ENCODE assay signal across 21 cellular contexts in the genomic region with DNA sequence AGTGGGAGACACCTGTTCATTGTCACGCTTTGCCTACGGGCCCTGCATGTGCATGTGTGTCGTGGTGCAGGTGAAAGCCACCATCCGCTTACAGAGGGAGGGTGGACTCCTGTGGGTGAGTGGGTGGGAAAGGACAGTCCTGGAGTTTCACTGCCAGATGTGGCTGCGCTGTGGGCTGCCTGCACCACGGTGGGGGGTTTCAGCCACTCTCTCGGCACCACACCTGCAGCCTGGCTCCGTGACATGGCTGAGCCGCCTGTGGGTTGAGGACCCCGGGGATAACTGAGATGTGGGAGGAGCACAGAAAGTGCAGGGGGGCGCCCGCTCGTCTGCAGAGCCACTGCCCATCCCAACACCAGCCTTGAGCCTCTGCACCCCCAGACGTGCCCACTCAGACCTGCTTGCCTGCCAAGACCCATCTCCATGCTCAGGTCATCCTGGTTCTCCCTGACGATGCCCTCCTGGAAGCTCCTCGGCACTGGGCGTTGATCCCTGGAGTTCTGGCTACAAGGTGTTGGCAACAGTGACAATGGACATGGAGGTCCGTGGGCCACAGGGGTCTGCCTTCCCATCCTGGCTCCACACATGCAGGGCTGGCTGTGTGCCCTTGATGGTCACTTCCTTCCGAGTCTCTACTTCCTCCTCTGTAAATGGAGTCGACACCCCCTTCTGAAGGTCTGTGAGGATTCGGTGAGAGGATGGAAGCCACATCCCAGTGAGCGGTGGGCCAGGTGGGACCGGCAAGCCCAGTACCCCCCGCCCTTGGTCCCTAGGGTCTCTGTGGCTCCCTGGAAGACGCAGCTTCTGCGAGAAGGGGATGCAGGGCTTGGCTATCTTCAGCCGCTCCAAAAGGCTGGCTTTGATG.
"Had no signal": no experiment of that assay in that cellular context is flagged by ENCODE, and none has a peak within 500 bp of the region (broad histone marks: within the 10 kb centered on the region; RNA-seq: fewer than 3 reads in every experiment).

No MANE protein-coding gene starts in this region.

- H3K4me3 Mint-ChIP-seq: activated CD4-positive, alpha-beta T cell treated with anti-CD3 and anti-CD28 coated beads for 36 hours; activated naive CD4-positive, alpha-beta T cell treated with anti-CD3 and anti-CD28 coated beads for 36 hours; naive thymus-derived CD4-positive, alpha-beta T cell; T-helper 2 cell treated with Interferon-gamma antibody and Interleukin-4, amounts not matched to agents 5 μg/mL and 100 μg/mL, for 36 hours; WTC11 had no signal

- H3K4me3 ChIP-seq: gastroesophageal sphincter, heart left ventricle, tibial nerve, vagina had no signal

- H3K9me3 Mint-ChIP-seq: activated naive CD4-positive, alpha-beta T cell treated with anti-CD3 and anti-CD28 coated beads for 36 hours; T-helper 2 cell treated with Interferon-gamma antibody and Interleukin-4, amounts not matched to agents 5 μg/mL and 100 μg/mL, for 36 hours; WTC11 had no signal

- DNase-seq: activated CD4-positive, alpha-beta T cell treated with anti-CD3 and anti-CD28 coated beads for 36 hours; activated CD4-positive, alpha-beta T cell treated with anti-CD3 and anti-CD28 coated beads, Interleukin-2, amount 50 U/mL, for 48 hours; activated naive CD4-positive, alpha-beta T cell treated with anti-CD3 and anti-CD28 coated beads for 36 hours; aorta; brain microvascular endothelial cell; central memory CD4-positive, alpha-beta T cell; cortex of kidney; effector CD4-positive, alpha-beta T cell; mesenchymal stem cell; retina; stimulated activated naive CD8-positive, alpha-beta T cell treated with anti-CD3 and anti-CD28 coated beads, Interleukin-15, Interleukin-2, amounts not matched to agents 100 U/mL and 50 U/mL, for 24 hours; substantia nigra had no signal

- H3K27ac Mint-ChIP-seq: activated CD4-positive, alpha-beta T cell treated with anti-CD3 and anti-CD28 coated beads for 36 hours; activated naive CD4-positive, alpha-beta T cell treated with anti-CD3 and anti-CD28 coated beads for 36 hours; naive thymus-derived CD4-positive, alpha-beta T cell; T-helper 2 cell treated with Interferon-gamma antibody and Interleukin-4, amounts not matched to agents 5 μg/mL and 100 μg/mL, for 36 hours; WTC11 had no signal

- H3K27me3 ChIP-seq: brain microvascular endothelial cell, neutrophil, tibial nerve, vagina had no signal

- H3K36me3 Mint-ChIP-seq: WTC11 had no signal

- H3K9me3 ChIP-seq: gastroesophageal sphincter, heart left ventricle, neutrophil, tibial nerve, vagina had no signal

- H3K4me1 Mint-ChIP-seq: activated CD4-positive, alpha-beta T cell treated with anti-CD3 and anti-CD28 coated beads for 36 hours; WTC11 had no signal

- H3K36me3 ChIP-seq: brain microvascular endothelial cell, gastroesophageal sphincter, heart left ventricle, neutrophil, tibial nerve, vagina had no signal

- ATAC-seq: activated CD4-positive, alpha-beta T cell treated with anti-CD3 and anti-CD28 coated beads for 36 hours; esophagus mucosa; gastroesophageal sphincter; heart left ventricle; naive thymus-derived CD4-positive, alpha-beta T cell; stimulated activated naive CD8-positive, alpha-beta T cell treated with anti-CD3 and anti-CD28 coated beads, Interleukin-15, Interleukin-2, amounts not matched to agents 100 U/mL and 50 U/mL, for 24 hours; WTC11 had no signal

- H3K4me1 ChIP-seq: gastroesophageal sphincter, heart left ventricle, tibial nerve, vagina had no signal

- H3K27ac ChIP-seq: brain microvascular endothelial cell, gastroesophageal sphincter, heart left ventricle, neutrophil, tibial nerve, vagina had no signal
